9 cellular contexts compared by ENCODE assay signal in the genomic region with DNA sequence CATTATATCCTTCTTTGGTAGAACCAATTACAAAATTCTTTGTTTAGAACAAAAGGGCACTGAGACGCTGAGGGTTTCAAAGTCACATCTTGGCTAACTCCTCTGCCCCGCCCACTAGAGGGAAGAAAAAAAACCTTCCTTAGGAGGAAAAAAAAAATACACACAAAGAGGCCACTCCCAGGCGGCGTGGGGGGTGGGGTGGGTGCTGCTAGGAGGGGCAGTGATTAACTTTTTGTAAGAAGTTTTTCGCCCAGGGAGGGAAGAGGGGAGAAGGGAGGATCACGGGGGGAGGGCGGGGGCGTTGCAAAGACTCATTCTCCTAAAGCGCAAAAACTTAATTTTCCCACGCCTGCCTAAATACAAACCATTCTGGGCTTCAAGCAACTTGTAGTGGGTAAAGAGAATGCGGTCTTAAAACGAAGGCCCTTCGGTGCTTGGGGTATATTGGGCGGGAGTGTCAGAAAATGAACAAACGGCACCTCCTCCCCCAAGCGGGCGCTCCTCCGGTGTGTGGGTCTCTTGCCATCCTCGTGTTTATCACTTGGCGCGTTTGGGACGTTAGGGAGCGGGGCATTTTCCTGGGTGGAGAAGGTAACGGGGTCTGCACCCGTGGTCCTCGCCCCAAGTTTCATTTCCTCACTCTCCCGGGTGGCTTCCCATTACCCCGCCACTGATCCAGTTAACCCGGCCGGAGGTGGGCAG. TPM values are rescaled to one million over a fixed set of nuclear protein-coding genes. Genes with fewer than 3 reads are reported as not detected.
DNase-seq lines count a peak whose midpoint lies in the region; ATAC-seq and TF ChIP-seq lines count a peak whose summit lies in the region.
"Had no signal": no experiment of that assay in that cellular context is flagged by ENCODE, and none has a peak within 500 bp of the region (broad histone marks: within the 10 kb centered on the region; RNA-seq: fewer than 3 reads in every experiment).

No MANE protein-coding gene starts in this region.

- intact Hi-C loops in psoas muscle (cut with DNase I) = loop anchor here in 1 of 2 donors (5.0 to 10.0 kb wide), 3 partner anchors 101 to 261 kb away; no protein-coding TSS in a partner anchor

- ATAC-seq in GM21515 (IDR thresholded peaks at IDR 0.05; ENCODE audit: unreplicated experiment) = peak; percentile 9
- peak; percentile 5 for ATAC-seq in foreskin keratinocyte
- ATAC-seq in psoas muscle = peak in 1 of 4 donors; percentile 11

- TF ChIP-seq POLR2A in NB4 (IDR thresholded peaks at IDR 0.05; ENCODE audit: extremely low read depth, insufficient read length) = no peak

- no peaks in the 10 kb centered on the region for H3K36me3 ChIP-seq in psoas muscle (ENCODE audit: insufficient read depth in 1 of 2, low read depth in 1 of 2)

- H3K27ac ChIP-seq in foreskin keratinocyte (no peak overlapping the region), psoas muscle (peak overlapping the region; percentile 36)
- H3K27ac ChIP-seq: epithelial cell of prostate had no signal

- H3K4me1 ChIP-seq in foreskin keratinocyte (no peaks in the 10 kb centered on the region), psoas muscle (peaks cover 10% of the 10 kb centered on the region)

- H3K4me3 ChIP-seq in NB4 (ENCODE audit: low read depth, low read length) (peak overlapping the region; percentile 91), psoas muscle (peak overlapping the region; percentile 71)

- DNase-seq in AML-193 (lab: John Stamatoyannopoulos, UW) (peak; percentile 43 to 51), NB4 (ENCODE audit: low read depth) (peak; percentile 93), activated T-cell treated with anti-CD3 and anti-CD28 coated beads for 4 hours (peak; percentile 67), foreskin keratinocyte (no peak), psoas muscle (peak; percentile 37 to 61), NCI-H1436 (lab: John Stamatoyannopoulos, UW) (no peak), inferior parietal cortex (ENCODE audit: extremely low spot score) (no peak)

- no peaks in the 10 kb centered on the region for H3K9me3 ChIP-seq in psoas muscle

- H3K27me3 ChIP-seq in foreskin keratinocyte (peaks cover 89% of the 10 kb centered on the region), psoas muscle (ENCODE audit: insufficient read depth in 3 of 3, low read length in 2 of 3) (peaks cover 0 to 73% (median 14%) of the 10 kb centered on the region in 3 donors)

- TF ChIP-seq CTCF in NB4 (IDR thresholded peaks at IDR 0.05; ENCODE audit: low read depth, low read length) = no peak
- no peak for TF ChIP-seq CTCF in foreskin keratinocyte (conservative IDR thresholded peaks at IDR 0.05)
- no peak for TF ChIP-seq CTCF in psoas muscle (IDR thresholded peaks at IDR 0.05)

- 1 to 3% (median 1%) methylated on average over 25 to 30 of the region's 30 CpGs for WGBS in psoas muscle, 3 donors

RNA-seq across cellular contexts. Expression of gene CXCR4, which starts 1.7 kb away (rescaled TPM):
- not detected in 2 replicates for total RNA-seq in foreskin keratinocyte
- not detected in 2 replicates for polyA plus RNA-seq in foreskin keratinocyte
- 1 to 10 TPM; 2.6 to 8.2 (median 5.0) TPM for total RNA-seq in psoas muscle
- polyA plus RNA-seq in psoas muscle = 1 to 10 TPM; 1.8 to 9.1 (median 1.8) TPM

Comparison
In these comparisons a context has a peak if more than half of its experiments do, and no peak if none do; other contexts are left out.
1. DNase-seq: peak in AML-193 (2 of 2), NB4 (single experiment), activated T-cell treated with anti-CD3 and anti-CD28 coated beads for 4 hours (single experiment) and psoas muscle (2 of 2); none in foreskin keratinocyte (0 of 2), NCI-H1436 (single experiment) and inferior parietal cortex (single experiment).